8 cellular contexts compared by ENCODE assay signal in genomic region chr19:37370880-37371661, GRCh38. TPM values are rescaled to one million over a fixed set of nuclear protein-coding genes. Genes with fewer than 3 reads are reported as not detected.
DNase-seq lines count a peak whose midpoint lies in the region; ATAC-seq lines count a peak whose summit lies in the region.

Gene ZNF527 (plus strand): TSS chr19:37371099. CDS start chr19:37374199, 3,100 bp downstream.

- peaks cover 19% of the 10 kb centered on the region for H3K9me3 Mint-ChIP-seq in activated CD4-positive, alpha-beta T cell treated with anti-CD3 and anti-CD28 coated beads, Interleukin-2, amount 10 ng/mL, durations not matched to agents 7 days and 5 days

- no peaks in the 10 kb centered on the region for H4K20me1 ChIP-seq in BLaER1

- peak; percentile 91 for DNase-seq in GM19240 (ENCODE audit: insufficient read length, low spot score)
- DNase-seq in NCI-H524 treated with DMSO at 0.1 percent for 48 hours (lab: John Stamatoyannopoulos, UW) = peak; percentile 97
- peak; percentile 98 for DNase-seq in activated CD4-positive, alpha-beta T cell treated with anti-CD3 and anti-CD28 coated beads, Interleukin-2, amount 10 ng/mL, durations not matched to agents 7 days and 5 days
- peak; percentile 91 for DNase-seq in cortex of kidney (lab: John Stamatoyannopoulos, UW)
- peak; percentile 98 for DNase-seq in left colon
- DNase-seq in stimulated activated CD4-positive, alpha-beta T cell treated with anti-CD3 and anti-CD28 coated beads, Interleukin-1b, Interleukin-23, amount 100 ng/mL, for 4 hours (ENCODE audit: low read depth in 2 of 2) = peak; percentile 93 to 94

- no peaks in the 10 kb centered on the region for H3K27me3 ChIP-seq in BLaER1

- CTCF ChIA-PET in activated CD4-positive, alpha-beta T cell treated with anti-CD3 and anti-CD28 coated beads, Interleukin-2, amount 10 ng/mL, durations not matched to agents 7 days and 5 days (lab: Charles Lee) = interaction anchor here (0.6 to 1.3 kb wide), 5 partner anchors 36 to 886 kb away, joined by 3 to 5 read pairs (median 3); partner anchors contain the start of genes ZNF540, ZNF569 and ZNF571

- peak within 1 kb of the TSS; percentile 97 for H3K27ac Mint-ChIP-seq in activated CD4-positive, alpha-beta T cell treated with anti-CD3 and anti-CD28 coated beads, Interleukin-2, amount 10 ng/mL, durations not matched to agents 7 days and 5 days

- intact Hi-C loops in left colon (cut with DNase I, micrococcal nuclease) = no loop called here

- peaks cover 16% of the 10 kb centered on the region for H3K4me1 ChIP-seq in BLaER1

- peaks cover 33% of the 10 kb centered on the region for H3K9me3 ChIP-seq in BLaER1

- peaks cover 22% of the 10 kb centered on the region for H3K4me1 Mint-ChIP-seq in activated CD4-positive, alpha-beta T cell treated with anti-CD3 and anti-CD28 coated beads, Interleukin-2, amount 10 ng/mL, durations not matched to agents 7 days and 5 days

- H3K4me2 ChIP-seq in BLaER1 = peak within 1 kb of the TSS; percentile 88

- H3K9ac ChIP-seq in BLaER1 = peak within 1 kb of the TSS; percentile 88

- H3K36me3 ChIP-seq in BLaER1 = peaks cover 33% of the 10 kb centered on the region

- peak within 1 kb of the TSS; percentile 93 for H3K4me3 Mint-ChIP-seq in activated CD4-positive, alpha-beta T cell treated with anti-CD3 and anti-CD28 coated beads, Interleukin-2, amount 10 ng/mL, durations not matched to agents 7 days and 5 days

- ATAC-seq in HG03457 (IDR thresholded peaks at IDR 0.05; ENCODE audit: unreplicated experiment) (peak; percentile 89), left colon (peak; percentile 97)

- POLR2A ChIA-PET in activated CD4-positive, alpha-beta T cell treated with anti-CD3 and anti-CD28 coated beads, Interleukin-2, amount 10 ng/mL, durations not matched to agents 7 days and 5 days (lab: Charles Lee) = interaction anchor here (0.7 to 1.4 kb wide), 7 partner anchors 34 to 293 kb away, joined by 3 to 4 read pairs (median 3); partner anchors contain the start of genes ZNF420, ZNF569 and ZNF571

- no peaks in the 10 kb centered on the region for H3K27me3 Mint-ChIP-seq in activated CD4-positive, alpha-beta T cell treated with anti-CD3 and anti-CD28 coated beads, Interleukin-2, amount 10 ng/mL, durations not matched to agents 7 days and 5 days

- H3K27ac ChIP-seq in BLaER1 = peak within 1 kb of the TSS; percentile 76

- peak within 1 kb of the TSS; percentile 79 for H3K4me3 ChIP-seq in BLaER1

- peaks cover 9% of the 10 kb centered on the region for H3K36me3 Mint-ChIP-seq in activated CD4-positive, alpha-beta T cell treated with anti-CD3 and anti-CD28 coated beads, Interleukin-2, amount 10 ng/mL, durations not matched to agents 7 days and 5 days (ENCODE audit: low read depth)

RNA-seq across cellular contexts. Expression of gene ZNF527, which starts in this region (rescaled TPM):
- 1 to 10 TPM; 7.8 to 8.8 TPM for total RNA-seq in activated CD4-positive, alpha-beta T cell treated with anti-CD3 and anti-CD28 coated beads, Interleukin-2, amount 10 ng/mL, durations not matched to agents 7 days and 5 days
- total RNA-seq in left colon = 1 to 10 TPM; 3.9 to 5.3 TPM

Comparison
In these comparisons a context has a peak if more than half of its experiments do, and no peak if none do; other contexts are left out.
1. Peak in every context shown above with its lines: DNase-seq, ATAC-seq, H3K4me3 ChIP-seq and H3K27ac ChIP-seq.